ENCODE assay signal across 5 cellular contexts in the genomic region with DNA sequence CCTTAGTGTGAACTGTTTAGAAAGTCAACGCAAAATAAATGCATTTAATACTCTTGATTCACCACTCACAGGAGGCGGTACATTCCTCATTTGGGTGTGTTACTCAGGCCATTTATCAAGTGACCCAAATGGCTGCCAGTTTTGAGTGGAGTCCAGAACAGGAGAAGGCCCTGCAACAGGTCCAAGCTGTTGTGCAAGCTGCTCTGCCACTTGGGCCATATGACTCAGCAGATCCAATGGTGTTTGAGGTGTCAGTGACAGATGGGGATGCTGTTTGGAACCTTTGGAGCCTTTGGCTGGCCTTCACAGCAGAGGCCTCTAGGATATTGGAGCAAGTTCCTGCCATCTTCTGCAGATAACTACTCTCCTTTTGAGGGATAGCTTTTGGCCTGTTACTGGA.
"Had no signal": no experiment of that assay in that cellular context is flagged by ENCODE, and none has a peak within 500 bp of the region (broad histone marks: within the 10 kb centered on the region; RNA-seq: fewer than 3 reads in every experiment).

No MANE protein-coding gene starts in this region.

- DNase-seq: H9, HCEC 1CT, IMR-90, KBM-7 had no signal

- H3K4me3 ChIP-seq: GM23338 had no signal
